In genomic region chr15:93020976-93021772, GRCh38 we compare ENCODE assay signal across 12 cellular contexts.
A peak's percentile ranks its signal among the peaks of the same experiment; 100 is the strongest.
DNase-seq lines count a peak whose midpoint lies in the region; ATAC-seq, FAIRE-seq and TF ChIP-seq lines count a peak whose summit lies in the region.
"Had no signal": no experiment of that assay in that cellular context is flagged by ENCODE, and none has a peak within 500 bp of the region (broad histone marks: within the 10 kb centered on the region; RNA-seq: fewer than 3 reads in every experiment).

No MANE protein-coding gene starts in this region.

- peak overlapping the region; percentile 81 for H3K27ac Mint-ChIP-seq in activated naive CD8-positive, alpha-beta T cell treated with anti-CD3 and anti-CD28 coated beads, Interleukin-2, amount 50 U/mL, for 24 hours

- intact Hi-C loops in testis (cut with DNase I; ENCODE audit: low total_unique reads): no loop called here

- no peak overlapping the region for H3K27ac ChIP-seq in testis
- no peak overlapping the region for H3K27ac ChIP-seq in foreskin keratinocyte

- 83 to 84% methylated on average over 3 of the region's 3 CpGs for WGBS in testis, 2 donors

- ATAC-seq in GM18511 (IDR thresholded peaks at IDR 0.05; ENCODE audit: unreplicated experiment): peak; percentile 78
- peak; percentile 47 for ATAC-seq in GM21360 (IDR thresholded peaks at IDR 0.05; ENCODE audit: unreplicated experiment)
- peak; percentile 81 for ATAC-seq in HG03066 (IDR thresholded peaks at IDR 0.05; ENCODE audit: low read depth, unreplicated experiment)
- ATAC-seq in activated naive CD8-positive, alpha-beta T cell treated with anti-CD3 and anti-CD28 coated beads, Interleukin-2, amount 50 U/mL, for 24 hours: peak; percentile 62
- no peak for ATAC-seq in SK-N-SH treated with all-trans-retinoic acid at 6 μM for 48 hours
- ATAC-seq in foreskin keratinocyte: no peak
- ATAC-seq: sciatic nerve had no signal

- peaks cover 89% of the 10 kb centered on the region for H3K4me1 Mint-ChIP-seq in activated naive CD8-positive, alpha-beta T cell treated with anti-CD3 and anti-CD28 coated beads, Interleukin-2, amount 50 U/mL, for 24 hours

- no peaks in the 10 kb centered on the region for H3K9me3 Mint-ChIP-seq in activated naive CD8-positive, alpha-beta T cell treated with anti-CD3 and anti-CD28 coated beads, Interleukin-2, amount 50 U/mL, for 24 hours

- TF ChIP-seq CTCF in testis (IDR thresholded peaks at IDR 0.05): no peak
- TF ChIP-seq CTCF in foreskin keratinocyte (conservative IDR thresholded peaks at IDR 0.05): no peak

- peak overlapping the region; percentile 39 for H3K4me3 Mint-ChIP-seq in activated naive CD8-positive, alpha-beta T cell treated with anti-CD3 and anti-CD28 coated beads, Interleukin-2, amount 50 U/mL, for 24 hours

- H3K36me3 ChIP-seq in testis (ENCODE audit: low read depth, missing control alignments): no peaks in the 10 kb centered on the region

- FAIRE-seq in GM12892 (lab: Jason Lieb, UNC): no peak

- no peak for TF ChIP-seq POLR2A in GM12892 (IDR thresholded peaks at IDR 0.05; ENCODE audit: low read depth, low read length)
- TF ChIP-seq POLR2A in testis (IDR thresholded peaks at IDR 0.05): no peak

- H3K27me3 ChIP-seq in testis (no peaks in the 10 kb centered on the region), foreskin keratinocyte (no peaks in the 10 kb centered on the region)

- H3K4me1 ChIP-seq in testis (no peaks in the 10 kb centered on the region), foreskin keratinocyte (no peaks in the 10 kb centered on the region)

- no peak overlapping the region for H3K4me3 ChIP-seq in testis
- H3K4me3 ChIP-seq: lung had no signal

- no peaks in the 10 kb centered on the region for H3K27me3 Mint-ChIP-seq in activated naive CD8-positive, alpha-beta T cell treated with anti-CD3 and anti-CD28 coated beads, Interleukin-2, amount 50 U/mL, for 24 hours

- H3K36me3 Mint-ChIP-seq in activated naive CD8-positive, alpha-beta T cell treated with anti-CD3 and anti-CD28 coated beads, Interleukin-2, amount 50 U/mL, for 24 hours (ENCODE audit: low read depth): peaks cover 84% of the 10 kb centered on the region

- DNase-seq in activated naive CD8-positive, alpha-beta T cell treated with anti-CD3 and anti-CD28 coated beads, Interleukin-2, amount 50 U/mL, for 24 hours: no peak
- no peak for DNase-seq in GM12892 (ENCODE audit: insufficient read length)
- DNase-seq in testis: no peak
- no peak for DNase-seq in foreskin keratinocyte
- DNase-seq: COR-L47, NCI-H526 treated with DMSO at 0.1 percent for 48 hours had no signal

- no peaks in the 10 kb centered on the region for H3K9me3 ChIP-seq in testis

TF ChIP-seq in SK-N-SH treated with all-trans-retinoic acid at 6 μM for 48 hours, 23 proteins besides CTCF, POLR2A, EP300 and RAD21:
- TF ChIP-seq TOX (CRISPR knock-in tag; IDR thresholded peaks at IDR 0.05; ENCODE audit: borderline replicate concordance) (no peak), ZNF70 (CRISPR knock-in tag; IDR thresholded peaks at IDR 0.05) (no peak), ZNF565 (CRISPR knock-in tag; conservative IDR thresholded peaks at IDR 0.05; ENCODE audit: low read depth) (no peak)

Comparison
In these comparisons a context has a peak if more than half of its experiments do, and no peak if none do; other contexts are left out.
1. ATAC-seq: peak in GM18511 (single experiment), GM21360 (single experiment), HG03066 (single experiment) and activated naive CD8-positive, alpha-beta T cell treated with anti-CD3 and anti-CD28 coated beads, Interleukin-2, amount 50 U/mL, for 24 hours (single experiment); none in SK-N-SH treated with all-trans-retinoic acid at 6 μM for 48 hours (single experiment) and foreskin keratinocyte (single experiment).